Comparison of ENCODE assay signal across 9 cellular contexts in genomic region chr22:41501209-41501608, GRCh38. TPM values are rescaled to one million over a fixed set of nuclear protein-coding genes. Genes with fewer than 3 reads are reported as not detected.
DNase-seq lines count a peak whose midpoint lies in the region; ATAC-seq lines count a peak whose summit lies in the region.
"Had no signal": no experiment of that assay in that cellular context is flagged by ENCODE, and none has a peak within 500 bp of the region (broad histone marks: within the 10 kb centered on the region; RNA-seq: fewer than 3 reads in every experiment).

No MANE protein-coding gene starts in this region.

- H3K9me3 Mint-ChIP-seq in activated T-helper 17 cell treated with anti-CD3 and anti-CD28 coated beads, Interleukin-2, amount 50 U/mL, for 72 hours = no peaks in the 10 kb centered on the region
- H3K9me3 Mint-ChIP-seq: nephron had no signal

- DNase-seq in DMS114 treated with DMSO at 0.1 percent for 48 hours (lab: John Stamatoyannopoulos, UW; ENCODE audit: unreplicated experiment) (peak; percentile 14), HPDE6-E6E7 (ENCODE audit: extremely low spot score) (peak; percentile 13), medulla oblongata (ENCODE audit: extremely low spot score) (peak; percentile 59), NCI-H2196 (lab: John Stamatoyannopoulos, UW; ENCODE audit: unreplicated experiment) (no peak), DMS79 treated with DMSO at 0.1 percent for 48 hours (lab: John Stamatoyannopoulos, UW) (no peak), SIG-M5 (lab: John Stamatoyannopoulos, UW) (no peak)

- peaks cover 70% of the 10 kb centered on the region for H3K36me3 Mint-ChIP-seq in activated T-helper 17 cell treated with anti-CD3 and anti-CD28 coated beads, Interleukin-2, amount 50 U/mL, for 72 hours (ENCODE audit: low read depth)

- no peaks in the 10 kb centered on the region for H3K27me3 Mint-ChIP-seq in activated T-helper 17 cell treated with anti-CD3 and anti-CD28 coated beads, Interleukin-2, amount 50 U/mL, for 72 hours

- peak; percentile 67 for ATAC-seq in activated T-helper 17 cell treated with anti-CD3 and anti-CD28 coated beads, Interleukin-2, amount 50 U/mL, for 72 hours (replicated peaks)
- ATAC-seq in GM18867 (IDR thresholded peaks at IDR 0.05; ENCODE audit: unreplicated experiment) = no peak

- H3K4me1 Mint-ChIP-seq in activated T-helper 17 cell treated with anti-CD3 and anti-CD28 coated beads, Interleukin-2, amount 50 U/mL, for 72 hours = no peaks in the 10 kb centered on the region
- H3K4me1 Mint-ChIP-seq: nephron had no signal

- no peak overlapping the region for H3K27ac Mint-ChIP-seq in activated T-helper 17 cell treated with anti-CD3 and anti-CD28 coated beads, Interleukin-2, amount 50 U/mL, for 72 hours
- H3K27ac Mint-ChIP-seq: nephron had no signal

- H3K4me3 Mint-ChIP-seq in activated T-helper 17 cell treated with anti-CD3 and anti-CD28 coated beads, Interleukin-2, amount 50 U/mL, for 72 hours = no peak overlapping the region
- H3K4me3 Mint-ChIP-seq: nephron had no signal

RNA-seq across cellular contexts. Expression of gene ACO2, which starts 32.3 kb away (rescaled TPM):
- 100 to 1,000 TPM in 1 of 2 donors, 10 to 100 TPM in 1; 67.8 to 106 TPM for total RNA-seq in activated T-helper 17 cell treated with anti-CD3 and anti-CD28 coated beads, Interleukin-2, amount 50 U/mL, for 72 hours

RNA-seq across cellular contexts. Expression of gene PHF5A, which starts 32.7 kb away (rescaled TPM):
- 10 to 100 TPM; 34.3 to 92.0 TPM for total RNA-seq in activated T-helper 17 cell treated with anti-CD3 and anti-CD28 coated beads, Interleukin-2, amount 50 U/mL, for 72 hours

RNA-seq across cellular contexts. Expression of gene POLR3H, which starts 43.1 kb away (rescaled TPM):
- 10 to 100 TPM; 19.5 to 58.2 TPM for total RNA-seq in activated T-helper 17 cell treated with anti-CD3 and anti-CD28 coated beads, Interleukin-2, amount 50 U/mL, for 72 hours

RNA-seq across cellular contexts. Expression of gene TOB2, which starts 54.6 kb away (rescaled TPM):
- 10 to 100 TPM; 38.5 to 40.8 TPM for total RNA-seq in activated T-helper 17 cell treated with anti-CD3 and anti-CD28 coated beads, Interleukin-2, amount 50 U/mL, for 72 hours

RNA-seq across cellular contexts. Expression of gene CSDC2, which starts 59.6 kb away (rescaled TPM):
- total RNA-seq in activated T-helper 17 cell treated with anti-CD3 and anti-CD28 coated beads, Interleukin-2, amount 50 U/mL, for 72 hours = not detected

Comparison
In these comparisons a context has a peak if more than half of its experiments do, and no peak if none do; other contexts are left out.
1. DNase-seq: peak in DMS114 treated with DMSO at 0.1 percent for 48 hours (single experiment), HPDE6-E6E7 (single experiment) and medulla oblongata (single experiment); none in NCI-H2196 (single experiment), DMS79 treated with DMSO at 0.1 percent for 48 hours (single experiment) and SIG-M5 (single experiment).